ENCODE assay signal across 8 cellular contexts in the genomic region with DNA sequence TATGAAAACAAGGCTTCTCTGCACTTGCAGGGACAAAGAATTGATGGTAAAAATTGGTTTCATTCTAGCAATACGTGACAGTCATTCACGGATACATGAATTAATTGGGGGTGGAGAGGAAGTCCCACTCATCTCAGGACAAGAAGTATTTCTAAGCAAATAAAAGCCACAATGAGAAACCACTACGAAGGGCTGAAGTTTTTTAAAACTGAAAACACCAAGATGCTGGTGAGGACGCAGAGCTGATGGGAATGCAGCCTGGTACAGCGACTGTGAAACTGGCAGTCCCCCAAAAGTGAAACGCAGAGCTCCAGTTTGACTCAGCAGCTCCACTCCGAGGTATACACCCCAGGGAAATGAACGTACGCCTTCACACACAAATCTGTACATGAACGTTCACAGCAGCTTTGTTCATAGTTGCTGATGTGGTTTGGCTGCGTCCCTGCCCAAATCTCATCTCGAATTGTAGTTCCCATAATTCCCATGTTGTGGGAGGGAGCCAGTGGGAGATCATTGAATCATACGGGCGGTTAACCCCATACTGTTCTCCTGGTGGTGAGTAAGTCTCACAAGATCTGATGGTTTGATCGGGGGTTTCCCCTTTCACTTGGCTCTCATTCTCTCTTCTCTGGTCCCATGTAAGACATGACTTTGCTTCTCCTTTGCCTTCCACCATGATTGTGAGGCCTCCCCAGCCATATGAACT.
DNase-seq lines count a peak whose midpoint lies in the region; ATAC-seq and TF ChIP-seq lines count a peak whose summit lies in the region.

No MANE protein-coding gene starts in this region.

- H3K27me3 Mint-ChIP-seq in stimulated activated naive CD8-positive, alpha-beta T cell treated with anti-CD3 and anti-CD28 coated beads, Interleukin-15, Interleukin-2, amounts not matched to agents 100 ng/mL and 50 ng/mL, for 24 hours, result peaks cover 24% of the 10 kb centered on the region

- peak overlapping the region; percentile 66 for H3K4me3 Mint-ChIP-seq in stimulated activated naive CD8-positive, alpha-beta T cell treated with anti-CD3 and anti-CD28 coated beads, Interleukin-15, Interleukin-2, amounts not matched to agents 100 ng/mL and 50 ng/mL, for 24 hours

- in situ Hi-C loops in SK-MEL-5 (cut with HindIII; ENCODE audit: low pct_unique_long_range_greater_than_20kb, low sequenced_read_pairs), result no loop called here
- in situ Hi-C loops in astrocyte of the spinal cord (cut with HindIII; ENCODE audit: low sequenced_read_pairs), result no loop called here

- peaks cover 57% of the 10 kb centered on the region for H3K4me1 Mint-ChIP-seq in stimulated activated naive CD8-positive, alpha-beta T cell treated with anti-CD3 and anti-CD28 coated beads, Interleukin-15, Interleukin-2, amounts not matched to agents 100 ng/mL and 50 ng/mL, for 24 hours (ENCODE audit: low read depth)

- ATAC-seq in HG03025 (IDR thresholded peaks at IDR 0.05; ENCODE audit: low FRiP score, unreplicated experiment), result peak; percentile 52

- H3K27ac Mint-ChIP-seq in stimulated activated naive CD8-positive, alpha-beta T cell treated with anti-CD3 and anti-CD28 coated beads, Interleukin-15, Interleukin-2, amounts not matched to agents 100 ng/mL and 50 ng/mL, for 24 hours, result peak overlapping the region; percentile 97

- H3K36me3 Mint-ChIP-seq in stimulated activated naive CD8-positive, alpha-beta T cell treated with anti-CD3 and anti-CD28 coated beads, Interleukin-15, Interleukin-2, amounts not matched to agents 100 ng/mL and 50 ng/mL, for 24 hours (ENCODE audit: low read depth), result peaks cover 7% of the 10 kb centered on the region

- peak; percentile 7 for TF ChIP-seq CTCF in astrocyte of the spinal cord (IDR thresholded peaks at IDR 0.05; ENCODE audit: low read depth, low read length)

- DNase-seq in activated gamma-delta T cell treated with Interleukin-2 at 50 U/mL for 16 hours (peak; percentile 34), activated gamma-delta T cell (lab: John Stamatoyannopoulos, UW) (no peak), SK-MEL-5 (ENCODE audit: low read depth, low spot score) (peak; percentile 75), astrocyte of the spinal cord (ENCODE audit: low read depth, low spot score) (peak; percentile 99), middle frontal gyrus (ENCODE audit: extremely low spot score, low spot score) (peak; percentile 65), NCI-H226 (no peak)

- peak overlapping the region; percentile 18 for H3K4me3 ChIP-seq in astrocyte of the spinal cord (ENCODE audit: low read depth, low read length)

- H3K9me3 Mint-ChIP-seq in stimulated activated naive CD8-positive, alpha-beta T cell treated with anti-CD3 and anti-CD28 coated beads, Interleukin-15, Interleukin-2, amounts not matched to agents 100 ng/mL and 50 ng/mL, for 24 hours, result peaks cover 4% of the 10 kb centered on the region

Comparison
In these comparisons a context has a peak if more than half of its experiments do, and no peak if none do; other contexts are left out.
1. DNase-seq: peak in activated gamma-delta T cell treated with Interleukin-2 at 50 U/mL for 16 hours (single experiment), SK-MEL-5 (single experiment), astrocyte of the spinal cord (single experiment) and middle frontal gyrus (single experiment); none in activated gamma-delta T cell (single experiment) and NCI-H226 (single experiment).